ENCODE assay signal across 8 cellular contexts in genomic region chr16:740764-741505, GRCh38. TPM values are rescaled to one million over a fixed set of nuclear protein-coding genes. Genes with fewer than 3 reads are reported as not detected.
DNase-seq lines count a peak whose midpoint lies in the region; ATAC-seq and TF ChIP-seq lines count a peak whose summit lies in the region.

Gene CIAO3 (minus strand): TSS chr16:740997. CDS start chr16:740985, 12 bp downstream.

- H3K9me3 ChIP-seq in BLaER1 (no peaks in the 10 kb centered on the region), ectodermal cell (ENCODE audit: control insufficient read depth, low read length) (no peaks in the 10 kb centered on the region)

- H4K20me1 ChIP-seq in BLaER1: peaks cover 2% of the 10 kb centered on the region; the same call in 1 of the 2 replicates

- H3K4me3 ChIP-seq in BLaER1 (peak within 1 kb of the TSS; percentile 81), ectodermal cell (ENCODE audit: insufficient read depth, low read depth, low read length) (peak within 1 kb of the TSS; percentile 94)

- POLR2A ChIA-PET in activated CD8-positive, alpha-beta T cell treated with anti-CD3 and anti-CD28 coated beads for 36 hours (lab: Charles Lee): interaction anchor here (0.6 to 9.3 kb wide), 6 partner anchors 10 to 613 kb away, joined by 3 to 84 read pairs (median 4); partner anchors contain the start of genes ANTKMT and CCDC78

- peaks cover 4% of the 10 kb centered on the region for H3K36me3 Mint-ChIP-seq in activated CD8-positive, alpha-beta T cell treated with anti-CD3 and anti-CD28 coated beads for 36 hours (ENCODE audit: low read depth)

- H3K9ac ChIP-seq in BLaER1: peak within 1 kb of the TSS; percentile 87

- WGBS in ectodermal cell, 2 experiments: 0 to 1% methylated on average over 79 of the region's 79 CpGs

- H3K27me3 Mint-ChIP-seq in activated CD8-positive, alpha-beta T cell treated with anti-CD3 and anti-CD28 coated beads for 36 hours: no peaks in the 10 kb centered on the region

- no peaks in the 10 kb centered on the region for H3K27me3 ChIP-seq in BLaER1
- H3K27me3 ChIP-seq in ectodermal cell (ENCODE audit: control insufficient read depth, insufficient read depth, low read length, poor library complexity, severe bottlenecking): no peaks in the 10 kb centered on the region

- peak; percentile 88 for TF ChIP-seq CTCF in activated CD8-positive, alpha-beta T cell treated with anti-CD3 and anti-CD28 coated beads for 36 hours (IDR thresholded peaks at IDR 0.05)

- ATAC-seq in HG03460 (IDR thresholded peaks at IDR 0.05; ENCODE audit: unreplicated experiment): peak; percentile 70
- ATAC-seq in activated CD8-positive, alpha-beta T cell treated with anti-CD3 and anti-CD28 coated beads for 36 hours: peak; percentile 85

- peak; percentile 92 for DNase-seq in GM19240 (ENCODE audit: insufficient read length, low spot score)
- DNase-seq in NCI-H82 treated with DMSO at 0.1 percent for 48 hours (lab: John Stamatoyannopoulos, UW; ENCODE audit: unreplicated experiment): peak; percentile 16
- peak; percentile 92 for DNase-seq in activated CD8-positive, alpha-beta T cell treated with anti-CD3 and anti-CD28 coated beads for 36 hours
- DNase-seq in lung microvascular endothelial cell (ENCODE audit: low read depth in 2 of 2): peak; percentile 92 to 95
- peak; percentile 86 to 90 (median 88) for DNase-seq in stimulated activated CD4-positive, alpha-beta T cell treated with anti-CD3 and anti-CD28 coated beads, TNF-alpha, amount 100 ng/mL, for 48 hours (ENCODE audit: low read depth in 3 of 3)

- H3K27ac Mint-ChIP-seq in activated CD8-positive, alpha-beta T cell treated with anti-CD3 and anti-CD28 coated beads for 36 hours: peak within 1 kb of the TSS; percentile 63

- peak within 1 kb of the TSS; percentile 80 for H3K4me3 Mint-ChIP-seq in activated CD8-positive, alpha-beta T cell treated with anti-CD3 and anti-CD28 coated beads for 36 hours

- CTCF ChIA-PET in activated CD8-positive, alpha-beta T cell treated with anti-CD3 and anti-CD28 coated beads for 36 hours (lab: Charles Lee): interaction anchor here (0.7 to 6.4 kb wide), 14 partner anchors 9 to 345 kb away, joined by 3 to 37 read pairs (median 5); partner anchors contain the start of genes ANTKMT, CHTF18, METRN and RHBDL1

- intact Hi-C loops in activated CD8-positive, alpha-beta T cell treated with anti-CD3 and anti-CD28 coated beads for 36 hours (cut with micrococcal nuclease): no loop called here

- H3K36me3 ChIP-seq in BLaER1: peaks cover 13% of the 10 kb centered on the region
- no peaks in the 10 kb centered on the region for H3K36me3 ChIP-seq in ectodermal cell (ENCODE audit: control insufficient read depth, insufficient read depth, low read length)

- peaks cover 20% of the 10 kb centered on the region for H3K4me1 Mint-ChIP-seq in activated CD8-positive, alpha-beta T cell treated with anti-CD3 and anti-CD28 coated beads for 36 hours (ENCODE audit: low read depth)

- H3K4me2 ChIP-seq in BLaER1: peak within 1 kb of the TSS; percentile 99

- H3K4me1 ChIP-seq in BLaER1: peaks cover 60% of the 10 kb centered on the region
- peaks cover 7% of the 10 kb centered on the region for H3K4me1 ChIP-seq in ectodermal cell (ENCODE audit: control insufficient read depth, insufficient read depth, low read length)

- H3K27ac ChIP-seq in BLaER1: peak within 1 kb of the TSS; percentile 89
- no peak within 1 kb of the TSS for H3K27ac ChIP-seq in ectodermal cell (ENCODE audit: insufficient read depth, low read depth, low read length, poor library complexity, severe bottlenecking)

- H3K9me3 Mint-ChIP-seq in activated CD8-positive, alpha-beta T cell treated with anti-CD3 and anti-CD28 coated beads for 36 hours: no peaks in the 10 kb centered on the region

RNA-seq across cellular contexts. Expression of gene CIAO3, which starts in this region (rescaled TPM):
- 10 to 100 TPM; 21.3 to 25.0 TPM for total RNA-seq in activated CD8-positive, alpha-beta T cell treated with anti-CD3 and anti-CD28 coated beads for 36 hours
- polyA plus RNA-seq in ectodermal cell (2013, experiment 1 of 4): 39.2 TPM
- 33.5 TPM for polyA plus RNA-seq in ectodermal cell (2013, experiment 2 of 4)
- polyA plus RNA-seq in ectodermal cell (2013, experiment 3 of 4): 32.2 TPM
- 32.3 TPM for polyA plus RNA-seq in ectodermal cell (2013, experiment 4 of 4)
- 23.8 and 33.5 TPM in 2 replicates for total RNA-seq in lung microvascular endothelial cell

Comparison
In these comparisons a context has a peak if more than half of its experiments do, and no peak if none do; other contexts are left out.
1. DNase-seq: peak in every context shown above with its lines; median percentile 94 in lung microvascular endothelial cell; 92 in GM19240; 92 in activated CD8-positive, alpha-beta T cell treated with anti-CD3 and anti-CD28 coated beads for 36 hours; 88 in stimulated activated CD4-positive, alpha-beta T cell treated with anti-CD3 and anti-CD28 coated beads, TNF-alpha, amount 100 ng/mL, for 48 hours; 16 in NCI-H82 treated with DMSO at 0.1 percent for 48 hours.